In genomic region chr16:80996688-80997138, GRCh38 we compare ENCODE assay signal across 12 cellular contexts. TPM values are rescaled to one million over a fixed set of nuclear protein-coding genes. Genes with fewer than 3 reads are reported as not detected.
DNase-seq lines count a peak whose midpoint lies in the region; TF ChIP-seq lines count a peak whose summit lies in the region.
"Had no signal": no experiment of that assay in that cellular context is flagged by ENCODE, and none has a peak within 500 bp of the region (broad histone marks: within the 10 kb centered on the region; RNA-seq: fewer than 3 reads in every experiment).

No MANE protein-coding gene starts in this region.

- peaks cover 0 to 7% (median 0%) of the 10 kb centered on the region in 4 donors for H3K4me1 ChIP-seq in tibial artery

- TF ChIP-seq CTCF in tibial artery (IDR thresholded peaks at IDR 0.05): no peak
- TF ChIP-seq CTCF in RWPE1 (conservative IDR thresholded peaks at IDR 0.05; ENCODE audit: low read depth): no peak

- CTCF ChIA-PET in RWPE1 (lab: Yijun Ruan, JAX): interaction anchor here (0.6 kb wide), 1 partner anchor 209 kb away, joined by 7 read pairs; no protein-coding TSS in a partner anchor

- no peaks in the 10 kb centered on the region for H3K27me3 ChIP-seq in tibial artery
- H3K27me3 ChIP-seq: ovary had no signal

- H3K9me3 Mint-ChIP-seq in activated naive CD4-positive, alpha-beta T cell treated with anti-CD3 and anti-CD28 coated beads, Interleukin-2, amount 50 U/mL, for 24 hours: no peaks in the 10 kb centered on the region
- H3K9me3 Mint-ChIP-seq in immature natural killer cell: no peaks in the 10 kb centered on the region

- H3K36me3 ChIP-seq in tibial artery: no peaks in the 10 kb centered on the region
- H3K36me3 ChIP-seq: ovary had no signal

- H3K27me3 Mint-ChIP-seq in activated naive CD4-positive, alpha-beta T cell treated with anti-CD3 and anti-CD28 coated beads, Interleukin-2, amount 50 U/mL, for 24 hours: no peaks in the 10 kb centered on the region
- peaks cover 0 to 2% (median 0%) of the 10 kb centered on the region in 3 donors for H3K27me3 Mint-ChIP-seq in immature natural killer cell (ENCODE audit: low read depth in 3 of 3)

- H3K27ac Mint-ChIP-seq in activated naive CD4-positive, alpha-beta T cell treated with anti-CD3 and anti-CD28 coated beads, Interleukin-2, amount 50 U/mL, for 24 hours: peak overlapping the region; percentile 79
- H3K27ac Mint-ChIP-seq in immature natural killer cell: peak overlapping the region; percentile 92 to 99 (median 96)

- POLR2A ChIA-PET in RWPE1 (lab: Yijun Ruan, JAX; ENCODE audit: low non-redundant PET): no interaction called here

- peaks cover 10% of the 10 kb centered on the region for H3K36me3 Mint-ChIP-seq in activated naive CD4-positive, alpha-beta T cell treated with anti-CD3 and anti-CD28 coated beads, Interleukin-2, amount 50 U/mL, for 24 hours
- H3K36me3 Mint-ChIP-seq in immature natural killer cell: peaks cover 0 to under 1% (median 0%) of the 10 kb centered on the region in 3 donors

- peak overlapping the region; percentile 84 for H3K4me3 Mint-ChIP-seq in activated naive CD4-positive, alpha-beta T cell treated with anti-CD3 and anti-CD28 coated beads, Interleukin-2, amount 50 U/mL, for 24 hours
- H3K4me3 Mint-ChIP-seq in immature natural killer cell: peak overlapping the region; percentile 88 to 99 (median 97)
- H3K4me3 Mint-ChIP-seq: endodermal cell had no signal

- H3K27ac ChIP-seq in tibial artery: no peak overlapping the region
- no peak overlapping the region for H3K27ac ChIP-seq in RWPE1
- H3K27ac ChIP-seq: ovary had no signal

- H3K4me1 Mint-ChIP-seq in activated naive CD4-positive, alpha-beta T cell treated with anti-CD3 and anti-CD28 coated beads, Interleukin-2, amount 50 U/mL, for 24 hours: peaks cover 86% of the 10 kb centered on the region
- peaks cover 28 to 38% of the 10 kb centered on the region in 2 donors for H3K4me1 Mint-ChIP-seq in immature natural killer cell

- no peak for DNase-seq in activated naive CD4-positive, alpha-beta T cell (lab: John Stamatoyannopoulos, UW)
- DNase-seq in NCI-H2081 treated with DMSO at 0.1 percent for 48 hours (lab: John Stamatoyannopoulos, UW) (peak; percentile 42), immature natural killer cell (no peak), tibial artery (no peak), RWPE1 (ENCODE audit: low spot score) (no peak), iPS-NIHi7 (ENCODE audit: extremely low spot score) (no peak), NCI-H2196 (lab: John Stamatoyannopoulos, UW; ENCODE audit: unreplicated experiment) (no peak)
- DNase-seq: activated CD4-positive, alpha-beta T cell treated with anti-CD3 and anti-CD28 coated beads for 1 hour; endodermal cell; NCI-H1930; ovary had no signal

- H3K9me3 ChIP-seq in tibial artery: no peaks in the 10 kb centered on the region
- H3K9me3 ChIP-seq: ovary had no signal

- intact Hi-C loops in tibial artery (cut with DNase I; ENCODE audit: low total_unique reads): loop anchor here (10.0 kb wide), 1 partner anchor 62 kb away; no protein-coding TSS in a partner anchor

- H3K4me3 ChIP-seq in tibial artery: peak overlapping the region; percentile 5 to 23
- H3K4me3 ChIP-seq: ovary had no signal

RNA-seq across cellular contexts. Expression of gene CMC2, which starts 10.0 kb away (rescaled TPM):
- polyA plus RNA-seq in immature natural killer cell: 100 to 1,000 TPM in 2 of 3 donors, 10 to 100 TPM in 1; 89.9 to 132 (median 113) TPM

RNA-seq across cellular contexts. Expression of gene CENPN, which starts 10.3 kb away (rescaled TPM):
- polyA plus RNA-seq in immature natural killer cell: 10 to 100 TPM in 1 of 3 donors, 1 to 10 TPM in 2; 4.5 to 11.6 (median 7.8) TPM

RNA-seq across cellular contexts. Expression of gene ATMIN, which starts 38.9 kb away (rescaled TPM):
- polyA plus RNA-seq in immature natural killer cell: 10 to 100 TPM; 25.4 to 51.0 (median 26.4) TPM
